14 cellular contexts compared by ENCODE assay signal in genomic region chr22:47309946-47310345, GRCh38.
DNase-seq lines count a peak whose midpoint lies in the region; ATAC-seq and TF ChIP-seq lines count a peak whose summit lies in the region.
"Had no signal": no experiment of that assay in that cellular context is flagged by ENCODE, and none has a peak within 500 bp of the region (broad histone marks: within the 10 kb centered on the region; RNA-seq: fewer than 3 reads in every experiment).

No MANE protein-coding gene starts in this region.

- H3K4me3 Mint-ChIP-seq in endodermal cell (no peak overlapping the region), type B pancreatic cell (no peak overlapping the region)
- no peak overlapping the region for H3K4me3 Mint-ChIP-seq in activated T-cell treated with anti-CD3 and anti-CD28 coated beads, Interleukin-2, amount 50 U/mL, for 72 hours
- H3K4me3 Mint-ChIP-seq: CD4-positive, alpha-beta T cell had no signal

- TF ChIP-seq CTCF in heart right ventricle (IDR thresholded peaks at IDR 0.05) (no peak), endodermal cell (conservative IDR thresholded peaks at IDR 0.05) (no peak), type B pancreatic cell (conservative IDR thresholded peaks at IDR 0.05) (no peak)

- ATAC-seq in Right ventricle myocardium superior (ENCODE audit: poor library complexity), result no peak
- ATAC-seq in heart right ventricle, result no peak
- no peak for ATAC-seq in activated T-cell treated with anti-CD3 and anti-CD28 coated beads, Interleukin-2, amount 50 U/mL, for 72 hours (replicated peaks in 1 of 2)
- ATAC-seq: GM12878 had no signal

- H3K27me3 Mint-ChIP-seq in endodermal cell (ENCODE audit: insufficient read depth) (no peaks in the 10 kb centered on the region), type B pancreatic cell (no peaks in the 10 kb centered on the region)
- H3K27me3 Mint-ChIP-seq in activated T-cell treated with anti-CD3 and anti-CD28 coated beads, Interleukin-2, amount 50 U/mL, for 72 hours (ENCODE audit: low read depth), result no peaks in the 10 kb centered on the region

- H3K9ac ChIP-seq in endodermal cell (ENCODE audit: extremely low read depth, low read length, poor library complexity, severe bottlenecking), result no peak overlapping the region
- H3K9ac ChIP-seq: BLaER1 treated with 17β-estradiol and CSF1 and Interleukin-3, amounts not matched to agents 10 nM and 100 nM; GM23248 had no signal

- 85 to 90% methylated on average over 4 of the region's 4 CpGs for WGBS in heart right ventricle, 2 donors
- 53 to 64% methylated on average over 4 of the region's 4 CpGs for WGBS in endodermal cell (ENCODE audit: insufficient coverage in 1 of 2, insufficient read length in 1 of 2), 2 experiments

- peaks cover 0 to 5% (median 0%) of the 10 kb centered on the region in 7 donors for H3K27me3 ChIP-seq in heart right ventricle
- H3K27me3 ChIP-seq in endodermal cell (ENCODE audit: control insufficient read depth, insufficient read depth, low read length, poor library complexity, severe bottlenecking), result no peaks in the 10 kb centered on the region
- H3K27me3 ChIP-seq: BLaER1 treated with 17β-estradiol and CSF1 and Interleukin-3, amounts not matched to agents 10 nM and 100 nM had no signal

- DNase-seq in Right ventricle myocardium superior (peak; percentile 4), heart right ventricle (no peak), endodermal cell (no peak), type B pancreatic cell (ENCODE audit: extremely low spot score, unreplicated experiment) (peak; percentile 18), RPMI8226 (no peak), SKM-1 (lab: John Stamatoyannopoulos, UW; ENCODE audit: unreplicated experiment) (no peak)
- no peak for DNase-seq in activated T-cell treated with anti-CD3 and anti-CD28 coated beads, Interleukin-2, amount 50 U/mL, for 72 hours
- DNase-seq: ACHN; CD4-positive, alpha-beta T cell; DMS79 had no signal

- H3K9me3 ChIP-seq in heart right ventricle (peaks cover 0 to 23% (median 7%) of the 10 kb centered on the region in 11 donors), endodermal cell (ENCODE audit: control insufficient read depth, low read length) (peaks cover 86% of the 10 kb centered on the region)

- intact Hi-C loops in Right ventricle myocardium superior (cut with DNase I) (no loop called here), heart right ventricle (cut with DNase I) (no loop called here)

- no peak overlapping the region for H3K27ac ChIP-seq in heart right ventricle
- H3K27ac ChIP-seq in endodermal cell (ENCODE audit: low read depth, low read length), result no peak overlapping the region
- H3K27ac ChIP-seq: BLaER1 treated with 17β-estradiol and CSF1 and Interleukin-3, amounts not matched to agents 10 nM and 100 nM; GM23248; HL-60 had no signal

- H3K27ac Mint-ChIP-seq in endodermal cell, result no peak overlapping the region
- H3K27ac Mint-ChIP-seq in type B pancreatic cell, result no peak overlapping the region
- H3K27ac Mint-ChIP-seq in activated T-cell treated with anti-CD3 and anti-CD28 coated beads, Interleukin-2, amount 50 U/mL, for 72 hours, result no peak overlapping the region
- H3K27ac Mint-ChIP-seq: CD4-positive, alpha-beta T cell had no signal

- peaks cover 89% of the 10 kb centered on the region for H3K9me3 Mint-ChIP-seq in endodermal cell
- H3K9me3 Mint-ChIP-seq in type B pancreatic cell, result peaks cover 17% of the 10 kb centered on the region
- peaks cover 2 to 8% of the 10 kb centered on the region in 2 donors for H3K9me3 Mint-ChIP-seq in activated T-cell treated with anti-CD3 and anti-CD28 coated beads, Interleukin-2, amount 50 U/mL, for 72 hours

- no peaks in the 10 kb centered on the region for H3K4me1 Mint-ChIP-seq in endodermal cell
- H3K4me1 Mint-ChIP-seq in type B pancreatic cell (ENCODE audit: unreplicated experiment), result no peaks in the 10 kb centered on the region
- H3K4me1 Mint-ChIP-seq in activated T-cell treated with anti-CD3 and anti-CD28 coated beads, Interleukin-2, amount 50 U/mL, for 72 hours (ENCODE audit: low read depth), result no peaks in the 10 kb centered on the region

- no peaks in the 10 kb centered on the region for H3K36me3 Mint-ChIP-seq in endodermal cell (ENCODE audit: low read depth)
- H3K36me3 Mint-ChIP-seq in type B pancreatic cell, result no peaks in the 10 kb centered on the region
- H3K36me3 Mint-ChIP-seq in activated T-cell treated with anti-CD3 and anti-CD28 coated beads, Interleukin-2, amount 50 U/mL, for 72 hours (ENCODE audit: insufficient read depth in 2 of 2), result peaks cover 0 to 2% of the 10 kb centered on the region in 2 donors

- H3K36me3 ChIP-seq in heart right ventricle (no peaks in the 10 kb centered on the region), endodermal cell (ENCODE audit: control insufficient read depth, insufficient read depth, low read length) (no peaks in the 10 kb centered on the region)
- H3K36me3 ChIP-seq: BLaER1 treated with 17β-estradiol and CSF1 and Interleukin-3, amounts not matched to agents 10 nM and 100 nM had no signal

- H3K4me3 ChIP-seq in heart right ventricle, result no peak overlapping the region
- peak overlapping the region; percentile 15 for H3K4me3 ChIP-seq in endodermal cell (ENCODE audit: low read length)
- H3K4me3 ChIP-seq: BLaER1 treated with 17β-estradiol and CSF1 and Interleukin-3, amounts not matched to agents 10 nM and 100 nM; GM12878; GM23248 had no signal

- H3K4me1 ChIP-seq in heart right ventricle (no peaks in the 10 kb centered on the region), endodermal cell (ENCODE audit: control insufficient read depth, insufficient read depth, low read length) (no peaks in the 10 kb centered on the region)

Comparison
In these comparisons a context has a peak if more than half of its experiments do, and no peak if none do; other contexts are left out.
1. DNase-seq: peak in Right ventricle myocardium superior (single experiment) and type B pancreatic cell (single experiment); none in heart right ventricle (0 of 2), endodermal cell (single experiment), RPMI8226 (single experiment), activated T-cell treated with anti-CD3 and anti-CD28 coated beads, Interleukin-2, amount 50 U/mL, for 72 hours (0 of 2) and SKM-1 (single experiment).